Comparison of ENCODE assay signal across 9 cellular contexts in genomic region chr9:100351508-100351907, GRCh38. TPM values are rescaled to one million over a fixed set of nuclear protein-coding genes. Genes with fewer than 3 reads are reported as not detected.
DNase-seq lines count a peak whose midpoint lies in the region; ATAC-seq and TF ChIP-seq lines count a peak whose summit lies in the region.
"Had no signal": no experiment of that assay in that cellular context is flagged by ENCODE, and none has a peak within 500 bp of the region (broad histone marks: within the 10 kb centered on the region; RNA-seq: fewer than 3 reads in every experiment).

No MANE protein-coding gene starts in this region.

- 53% methylated on average over 5 of the region's 5 CpGs for WGBS in liver
- WGBS in thyroid gland, 2 donors = 56 to 60% methylated on average over 5 of the region's 5 CpGs

- H3K9me3 Mint-ChIP-seq in activated T-cell treated with anti-CD3 and anti-CD28 coated beads, Interleukin-2, amount 50 U/mL, for 4 hours = peaks cover 5% of the 10 kb centered on the region

- peaks cover 48% of the 10 kb centered on the region for H3K4me1 Mint-ChIP-seq in activated T-cell treated with anti-CD3 and anti-CD28 coated beads, Interleukin-2, amount 50 U/mL, for 4 hours (ENCODE audit: low read depth)

- intact Hi-C loops in thyroid gland (cut with DNase I) = no loop called here

- H3K27me3 Mint-ChIP-seq in activated T-cell treated with anti-CD3 and anti-CD28 coated beads, Interleukin-2, amount 50 U/mL, for 4 hours (ENCODE audit: low read depth) = no peaks in the 10 kb centered on the region

- H3K4me1 ChIP-seq in adipocyte (ENCODE audit: control insufficient read depth, insufficient read depth, low read length) = peaks cover 32% of the 10 kb centered on the region
- peaks cover 0 to 17% (median 0%) of the 10 kb centered on the region in 4 donors for H3K4me1 ChIP-seq in liver (ENCODE audit: control insufficient read depth in 4 of 4, insufficient read depth in 4 of 4, low read length in 3 of 4)
- peaks cover 5 to 13% of the 10 kb centered on the region in 2 donors for H3K4me1 ChIP-seq in thyroid gland

- no peak for DNase-seq in activated T-cell treated with anti-CD3 and anti-CD28 coated beads, Interleukin-2, amount 50 U/mL, for 4 hours
- DNase-seq in activated T-cell treated with anti-CD3 and anti-CD28 coated beads, Interleukin-2, amount 50 U/mL, for 48 hours = no peak
- DNase-seq in adipocyte (ENCODE audit: low read depth) (no peak), thyroid gland (no peak), COLO668 (lab: John Stamatoyannopoulos, UW; ENCODE audit: unreplicated experiment) (no peak), cortex of kidney (lab: John Stamatoyannopoulos, UW) (no peak)
- DNase-seq: stimulated activated CD4-positive, alpha-beta T cell treated with anti-CD3 and anti-CD28 coated beads, Interleukin-4, amount 100 ng/mL, for 1 hour had no signal

- no peak for ATAC-seq in activated T-cell treated with anti-CD3 and anti-CD28 coated beads, Interleukin-2, amount 50 U/mL, for 4 hours
- ATAC-seq in GM21515 (IDR thresholded peaks at IDR 0.05; ENCODE audit: unreplicated experiment) = no peak

- TF ChIP-seq POLR2A in thyroid gland (IDR thresholded peaks at IDR 0.05) = no peak

- H3K36me3 Mint-ChIP-seq in activated T-cell treated with anti-CD3 and anti-CD28 coated beads, Interleukin-2, amount 50 U/mL, for 4 hours (ENCODE audit: insufficient read depth) = peaks cover 9% of the 10 kb centered on the region

- H3K27me3 ChIP-seq in adipocyte (replicated peaks; ENCODE audit: control insufficient read depth, insufficient read depth, low read length) = no peaks in the 10 kb centered on the region
- H3K27me3 ChIP-seq in liver (ENCODE audit: control insufficient read depth in 4 of 4, insufficient read depth in 4 of 4, low read length in 3 of 4) = no peaks in the 10 kb centered on the region
- no peaks in the 10 kb centered on the region for H3K27me3 ChIP-seq in thyroid gland

- H3K4me3 Mint-ChIP-seq in activated T-cell treated with anti-CD3 and anti-CD28 coated beads, Interleukin-2, amount 50 U/mL, for 4 hours = peak overlapping the region; percentile 91

- no peak overlapping the region for H3K27ac ChIP-seq in liver (ENCODE audit: low read depth in 1 of 2, low read length in 2 of 2)
- no peak overlapping the region for H3K27ac ChIP-seq in thyroid gland

- H3K4me3 ChIP-seq in adipocyte (ENCODE audit: low read length) = peak overlapping the region; percentile 96
- H3K4me3 ChIP-seq in liver (ENCODE audit: low read depth in 1 of 3, low read length in 3 of 3) = peak overlapping the region; percentile 84 to 94 (median 92)
- H3K4me3 ChIP-seq in thyroid gland (replicated peaks in 1 of 3) = peak overlapping the region in 2 of 3 donors; percentile 82 to 96

- peak overlapping the region; percentile 91 for H3K9ac ChIP-seq in adipocyte (ENCODE audit: low read length)
- H3K9ac ChIP-seq in liver (ENCODE audit: low read depth in 1 of 2, low read length in 2 of 2) = peak overlapping the region in 1 of 2 donors; percentile 86

- TF ChIP-seq RAD21 in liver (IDR thresholded peaks at IDR 0.05) = no peak

- H3K9me3 ChIP-seq in adipocyte (ENCODE audit: control insufficient read depth, low read length) = no peaks in the 10 kb centered on the region
- no peaks in the 10 kb centered on the region for H3K9me3 ChIP-seq in liver (ENCODE audit: control insufficient read depth in 4 of 4, low read length in 3 of 4)
- no peaks in the 10 kb centered on the region for H3K9me3 ChIP-seq in thyroid gland

- TF ChIP-seq CTCF in liver (IDR thresholded peaks at IDR 0.05; ENCODE audit: low read depth, low read length, missing input control) (no peak), thyroid gland (IDR thresholded peaks at IDR 0.05) (no peak)

- H3K36me3 ChIP-seq in adipocyte (ENCODE audit: control insufficient read depth, insufficient read depth, low read length, severe bottlenecking) = no peaks in the 10 kb centered on the region
- no peaks in the 10 kb centered on the region for H3K36me3 ChIP-seq in liver (ENCODE audit: control insufficient read depth in 4 of 4, insufficient read depth in 3 of 4, low read depth in 1 of 4, low read length in 3 of 4)
- no peaks in the 10 kb centered on the region for H3K36me3 ChIP-seq in thyroid gland

TF ChIP-seq in liver, 16 proteins besides CTCF, POLR2A, EP300 and RAD21:
- TF ChIP-seq HNF4G (IDR thresholded peaks at IDR 0.05) (no peak), TAF1 (conservative IDR thresholded peaks at IDR 0.05) (no peak), YY1 (IDR thresholded peaks at IDR 0.05) (no peak), HNF4A (conservative IDR thresholded peaks at IDR 0.05) (no peak), MAX (IDR thresholded peaks at IDR 0.05) (no peak), GABPA (IDR thresholded peaks at IDR 0.05 in 1 of 2, conservative IDR thresholded peaks at IDR 0.05 in 1 of 2) (no peak), FOXA1 (IDR thresholded peaks at IDR 0.05) (no peak), EGR1 (IDR thresholded peaks at IDR 0.05; ENCODE audit: low read depth in 2 of 2) (no peak)

RNA-seq across cellular contexts. Expression of gene TEX10, which starts 1.2 kb away (rescaled TPM):
- total RNA-seq in activated T-cell treated with anti-CD3 and anti-CD28 coated beads, Interleukin-2, amount 50 U/mL, for 4 hours = 10 to 100 TPM; 26.8 to 30.2 (median 29.1) TPM
- total RNA-seq in liver (10 to 100 TPM in 1 of 2 donors, 1 to 10 TPM in 1; 7.4 to 10.0 TPM), thyroid gland (10 to 100 TPM; 18.8 to 25.1 (median 23.4) TPM)
- 1 to 10 TPM; 3.3 to 4.7 TPM for polyA plus RNA-seq in liver
